9 cellular contexts compared by ENCODE assay signal in genomic region chr13:111420113-111420876, GRCh38.
"Had no signal": no experiment of that assay in that cellular context is flagged by ENCODE, and none has a peak within 500 bp of the region (broad histone marks: within the 10 kb centered on the region; RNA-seq: fewer than 3 reads in every experiment).

No MANE protein-coding gene starts in this region.

- ATAC-seq: GM23338, HCT116, HepG2 had no signal

- H3K4me1 ChIP-seq: HAP-1 had no signal

- H3K9me3 Mint-ChIP-seq: GM23338, HFFc6, IgD-negative memory B cell had no signal

- H3K36me3 ChIP-seq: HAP-1 had no signal

- FAIRE-seq: HepG2 had no signal

- H3K9me3 ChIP-seq: HAP-1 had no signal

- H3K36me3 Mint-ChIP-seq: IgD-negative memory B cell had no signal

- H3K27ac ChIP-seq: HL-60, KMS-11 had no signal

- H3K27ac Mint-ChIP-seq: GM23338, HFFc6 had no signal

- H3K4me3 ChIP-seq: GM23338, HAP-1 had no signal

- H2AFZ ChIP-seq: GM23338 had no signal

- H3K9ac ChIP-seq: KMS-11 had no signal

- H3K4me3 Mint-ChIP-seq: GM23338, HFFc6, IgD-negative memory B cell had no signal

- H3K4me2 ChIP-seq: GM23338, KMS-11 had no signal

- H3K4me1 Mint-ChIP-seq: IgD-negative memory B cell had no signal

- DNase-seq: HFFc6, KBM-7 had no signal
